In genomic region chr2:217396586-217396985, GRCh38 we compare ENCODE assay signal across 22 cellular contexts.
"Had no signal": no experiment of that assay in that cellular context is flagged by ENCODE, and none has a peak within 500 bp of the region (broad histone marks: within the 10 kb centered on the region; RNA-seq: fewer than 3 reads in every experiment).

No MANE protein-coding gene starts in this region.

- H3K9me3 ChIP-seq: adrenal gland, mucosa of descending colon, ovary, psoas muscle had no signal

- H3K27ac ChIP-seq: adrenal gland, cardiac muscle cell, left lung, ovary, psoas muscle, VCaP had no signal

- H3K36me3 ChIP-seq: adrenal gland, cardiac muscle cell, left lung, ovary had no signal

- DNase-seq: activated CD4-positive, alpha-beta T cell treated with anti-CD3 and anti-CD28 coated beads, Interleukin-2, amount 50 U/mL, for 1 hour; activated CD4-positive, CD25-positive, alpha-beta regulatory T cell treated with anti-CD3 and anti-CD28 coated beads, Interleukin-2, amount 50 U/mL, for 72 hours; activated CD8-positive, alpha-beta memory T cell treated with anti-CD3 and anti-CD28 coated beads, Interleukin-2, amount 50 U/mL, for 48 hours; activated gamma-delta T cell; activated T-cell treated with anti-CD3 and anti-CD28 coated beads, Interleukin-2, amount 50 U/mL, for 48 hours; adrenal gland; foreskin melanocyte; head of caudate nucleus; left lung; naive thymus-derived CD4-positive, alpha-beta T cell; ovary; psoas muscle; right cardiac atrium; stimulated activated CD4-positive, alpha-beta T cell treated with anti-CD3 and anti-CD28 coated beads, Interleukin-4, amount 100 ng/mL, for 4 hours had no signal

- H3K4me3 Mint-ChIP-seq: dendritic cell treated with granulocyte-macrophage colony-stimulating factor and Interleukin-4, amounts not matched to agents 40 ng/mL and 50 ng/mL, for 4 days; memory B cell; naive thymus-derived CD4-positive, alpha-beta T cell; stimulated activated memory B cell treated with anti-CD40 and anti-IgM and Interleukin-4, amounts not matched to agents 10 μg/mL and 1 μg/mL and 100 μg/mL, for 72 hours; T-helper 1 cell treated with Interleukin-12 subunit alpha and Interleukin-12 subunit beta and Interleukin-4 antibody, amounts not matched to agents 30 μg/mL and 1 μg/mL, for 36 hours had no signal

- H3K27me3 ChIP-seq: adrenal gland, cardiac muscle cell, left lung, ovary had no signal

- H3K27ac Mint-ChIP-seq: activated naive CD4-positive, alpha-beta T cell treated with anti-CD3 and anti-CD28 coated beads, Interleukin-2, amount 50 U/mL, for 72 hours; dendritic cell treated with granulocyte-macrophage colony-stimulating factor and Interleukin-4, amounts not matched to agents 40 ng/mL and 50 ng/mL, for 4 days; memory B cell; stimulated activated memory B cell treated with anti-CD40 and anti-IgM and Interleukin-4, amounts not matched to agents 10 μg/mL and 1 μg/mL and 100 μg/mL, for 72 hours; T-helper 1 cell treated with Interleukin-12 subunit alpha and Interleukin-12 subunit beta and Interleukin-4 antibody, amounts not matched to agents 30 μg/mL and 1 μg/mL, for 36 hours had no signal

- H3K27me3 Mint-ChIP-seq: memory B cell; naive thymus-derived CD4-positive, alpha-beta T cell; stimulated activated memory B cell treated with anti-CD40 and anti-IgM and Interleukin-4, amounts not matched to agents 10 μg/mL and 1 μg/mL and 100 μg/mL, for 72 hours had no signal

- H3K4me3 ChIP-seq: adrenal gland, cardiac muscle cell, left lung, mucosa of descending colon, ovary, psoas muscle had no signal
